25 cellular contexts compared by ENCODE assay signal in genomic region chr6:6474170-6474920, GRCh38.
A peak's percentile ranks its signal among the peaks of the same experiment; 100 is the strongest.
DNase-seq lines count a peak whose midpoint lies in the region; ATAC-seq and TF ChIP-seq lines count a peak whose summit lies in the region.
"Had no signal": no experiment of that assay in that cellular context is flagged by ENCODE, and none has a peak within 500 bp of the region (broad histone marks: within the 10 kb centered on the region; RNA-seq: fewer than 3 reads in every experiment).

No MANE protein-coding gene starts in this region.

- TF ChIP-seq CTCF in left ventricle myocardium inferior (IDR thresholded peaks at IDR 0.05; ENCODE audit: borderline replicate concordance) (no peak), OCI-LY1 (IDR thresholded peaks at IDR 0.05; ENCODE audit: low read length) (no peak), nephron progenitor cell (IDR thresholded peaks at IDR 0.05) (no peak)

- H3K9me3 ChIP-seq in left ventricle myocardium inferior (replicated peaks) (peaks cover 13% of the 10 kb centered on the region), right cardiac atrium (ENCODE audit: control insufficient read depth, low read length) (peaks cover 5% of the 10 kb centered on the region), OCI-LY1 (ENCODE audit: low read length) (peaks cover 3% of the 10 kb centered on the region; the same call in 1 of the 2 replicates)
- H3K9me3 ChIP-seq: HAP-1, SJSA1 had no signal

- H3K27ac ChIP-seq in left ventricle myocardium inferior (replicated peaks) (no peak overlapping the region), right cardiac atrium (ENCODE audit: low read length) (no peak overlapping the region), OCI-LY1 (ENCODE audit: low read depth, low read length, poor library complexity, severe bottlenecking) (peak overlapping the region; percentile 70)
- H3K27ac ChIP-seq: C4-2B, PC-9, SJSA1 had no signal

- H3K79me2 ChIP-seq in OCI-LY1 (ENCODE audit: insufficient read depth, low read length), result no peaks in the 10 kb centered on the region

- H3K9me2 ChIP-seq in OCI-LY1 (ENCODE audit: low read depth, low read length), result no peaks in the 10 kb centered on the region

- peak; percentile 20 for DNase-seq in left ventricle myocardium inferior
- no peak for DNase-seq in right cardiac atrium
- DNase-seq in NCI-H146 (lab: John Stamatoyannopoulos, UW), result peak; percentile 48
- peak; percentile 12 for DNase-seq in nephron progenitor cell
- DNase-seq: activated effector memory CD4-positive, alpha-beta T cell treated with Interleukin-2 at 50 U/mL for 16 hours; activated naive CD8-positive, alpha-beta T cell treated with anti-CD3 and anti-CD28 coated beads, Interleukin-2, amount 50 U/mL, for 24 hours; DMS153; left colon; midbrain; NCI-H1694 treated with DMSO at 0.1 percent for 48 hours; NCI-H524 treated with DMSO at 0.1 percent for 48 hours; PC-9; posterior cingulate gyrus; stimulated activated CD4-positive, alpha-beta T cell treated with anti-CD3 and anti-CD28 coated beads, Interleukin-1b, Interleukin-23, amount 100 ng/mL, for 48 hours; T-helper 17 cell had no signal

- H3K27me3 ChIP-seq in left ventricle myocardium inferior (ENCODE audit: low read depth), result no peaks in the 10 kb centered on the region
- H3K27me3 ChIP-seq in right cardiac atrium (ENCODE audit: control insufficient read depth, insufficient read depth), result no peaks in the 10 kb centered on the region
- no peaks in the 10 kb centered on the region for H3K27me3 ChIP-seq in OCI-LY1 (ENCODE audit: insufficient read depth, low read length)
- H3K27me3 ChIP-seq: SJSA1 had no signal

- no peak overlapping the region for H3K4me3 ChIP-seq in left ventricle myocardium inferior
- H3K4me3 ChIP-seq in right cardiac atrium (ENCODE audit: low read length), result no peak overlapping the region
- H3K4me3 ChIP-seq in OCI-LY1 (ENCODE audit: low read depth, low read length, poor library complexity, severe bottlenecking), result no peak overlapping the region
- H3K4me3 ChIP-seq: HAP-1, PC-9, SJSA1 had no signal

- peak overlapping the region; percentile 21; the same call in 1 of the 2 replicates for H2AFZ ChIP-seq in OCI-LY1 (ENCODE audit: low read length)
- H2AFZ ChIP-seq: PC-9 had no signal

- ATAC-seq in right cardiac atrium (no peak), GM19351 (IDR thresholded peaks at IDR 0.05; ENCODE audit: unreplicated experiment) (no peak), GM21447 (IDR thresholded peaks at IDR 0.05; ENCODE audit: unreplicated experiment) (no peak), GM21576 (IDR thresholded peaks at IDR 0.05; ENCODE audit: unreplicated experiment) (no peak)
- ATAC-seq: activated naive CD8-positive, alpha-beta T cell treated with anti-CD3 and anti-CD28 coated beads, Interleukin-2, amount 50 U/mL, for 24 hours; left colon; stimulated activated memory B cell treated with anti-CD40 and anti-IgM and Interleukin-4, amounts not matched to agents 10 μg/mL and 1 μg/mL and 100 μg/mL, for 72 hours; T-helper 17 cell had no signal

- H3K4me2 ChIP-seq in OCI-LY1 (ENCODE audit: low read length), result no peak overlapping the region; the same call in 1 of the 2 replicates
- H3K4me2 ChIP-seq: PC-9 had no signal

- H3K27me3 Mint-ChIP-seq in nephron progenitor cell (ENCODE audit: low read depth, poor library complexity), result peaks cover 10% of the 10 kb centered on the region
- H3K27me3 Mint-ChIP-seq: stimulated activated memory B cell treated with anti-CD40 and anti-IgM and Interleukin-4, amounts not matched to agents 10 μg/mL and 1 μg/mL and 100 μg/mL, for 72 hours had no signal

- no peaks in the 10 kb centered on the region for H3K36me3 ChIP-seq in left ventricle myocardium inferior
- H3K36me3 ChIP-seq in OCI-LY1 (ENCODE audit: insufficient read depth, low read length), result no peaks in the 10 kb centered on the region
- H3K36me3 ChIP-seq: HAP-1, SJSA1 had no signal

- no peak overlapping the region for H3K27ac Mint-ChIP-seq in nephron progenitor cell
- H3K27ac Mint-ChIP-seq: activated naive CD8-positive, alpha-beta T cell treated with anti-CD3 and anti-CD28 coated beads, Interleukin-2, amount 50 U/mL, for 24 hours; brain; stimulated activated memory B cell treated with anti-CD40 and anti-IgM and Interleukin-4, amounts not matched to agents 10 μg/mL and 1 μg/mL and 100 μg/mL, for 72 hours; T-helper 17 cell had no signal

- no peaks in the 10 kb centered on the region for H4K20me1 ChIP-seq in OCI-LY1 (ENCODE audit: insufficient read depth, low read length)

- intact Hi-C loops in left ventricle myocardium inferior (cut with micrococcal nuclease) (no loop called here), right cardiac atrium (cut with DNase I) (no loop called here)

- H3K4me1 ChIP-seq in left ventricle myocardium inferior (no peaks in the 10 kb centered on the region), right cardiac atrium (ENCODE audit: control insufficient read depth, insufficient read depth, low read length) (no peaks in the 10 kb centered on the region), OCI-LY1 (ENCODE audit: insufficient read depth, low read length, severe bottlenecking) (peaks cover 40% of the 10 kb centered on the region)
- H3K4me1 ChIP-seq: HAP-1, SJSA1 had no signal

- no peaks in the 10 kb centered on the region for H3F3A ChIP-seq in OCI-LY1 (ENCODE audit: insufficient read depth, low read length)

- H3K36me3 Mint-ChIP-seq in nephron progenitor cell (ENCODE audit: low read depth), result peaks cover 4% of the 10 kb centered on the region
- H3K36me3 Mint-ChIP-seq: brain had no signal

- H3K4me1 Mint-ChIP-seq in nephron progenitor cell, result peaks cover 24% of the 10 kb centered on the region
- H3K4me1 Mint-ChIP-seq: activated naive CD8-positive, alpha-beta T cell treated with anti-CD3 and anti-CD28 coated beads, Interleukin-2, amount 50 U/mL, for 24 hours; brain; neural crest cell; stimulated activated memory B cell treated with anti-CD40 and anti-IgM and Interleukin-4, amounts not matched to agents 10 μg/mL and 1 μg/mL and 100 μg/mL, for 72 hours; T-helper 17 cell had no signal

- no peak overlapping the region for H3K4me3 Mint-ChIP-seq in nephron progenitor cell
- H3K4me3 Mint-ChIP-seq: activated naive CD8-positive, alpha-beta T cell treated with anti-CD3 and anti-CD28 coated beads, Interleukin-2, amount 50 U/mL, for 24 hours; brain; neural crest cell; stimulated activated memory B cell treated with anti-CD40 and anti-IgM and Interleukin-4, amounts not matched to agents 10 μg/mL and 1 μg/mL and 100 μg/mL, for 72 hours; T-helper 17 cell had no signal

- H3K9ac ChIP-seq in OCI-LY1 (ENCODE audit: low read length), result no peak overlapping the region

- WGBS in right cardiac atrium, result 75% methylated on average over 11 of the region's 11 CpGs

- H3K9me3 Mint-ChIP-seq in nephron progenitor cell, result peaks cover 16% of the 10 kb centered on the region

Comparison
In these comparisons a context has a peak if more than half of its experiments do, and no peak if none do; other contexts are left out.
1. DNase-seq: peak in left ventricle myocardium inferior (single experiment), NCI-H146 (single experiment) and nephron progenitor cell (single experiment); none in right cardiac atrium (0 of 3).